20 cellular contexts compared by ENCODE assay signal in the genomic region with DNA sequence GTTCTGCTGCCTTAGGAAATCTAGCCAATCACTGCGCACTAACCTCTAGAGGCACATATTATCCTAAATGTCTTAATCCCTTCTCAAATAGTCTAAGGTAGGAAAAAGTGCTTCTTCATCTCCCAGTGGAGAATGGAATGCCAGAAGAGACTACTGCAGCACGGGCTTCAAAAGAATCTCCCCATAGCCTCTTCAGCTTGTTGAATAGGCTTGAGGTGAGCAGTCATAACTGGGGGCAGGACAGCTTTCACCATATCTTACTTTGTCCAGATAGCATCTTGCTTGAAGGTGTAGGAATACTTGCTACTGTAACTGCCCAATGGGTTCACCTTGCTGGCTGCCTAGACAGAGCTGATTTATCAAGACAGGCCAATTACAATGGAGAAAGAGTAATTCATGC.
A peak's percentile ranks its signal among the peaks of the same experiment; 100 is the strongest.
DNase-seq lines count a peak whose midpoint lies in the region; ATAC-seq and TF ChIP-seq lines count a peak whose summit lies in the region.
"Had no signal": no experiment of that assay in that cellular context is flagged by ENCODE, and none has a peak within 500 bp of the region (broad histone marks: within the 10 kb centered on the region; RNA-seq: fewer than 3 reads in every experiment).

No MANE protein-coding gene starts in this region.

- no TSS peak for BruUV-seq in Caco-2 (replicated peaks; lab: Mats Ljungman, UMichigan)

- peaks cover 43% of the 10 kb centered on the region for H3K4me1 ChIP-seq in Caco-2
- H3K4me1 ChIP-seq: A549 had no signal

- H3K36me3 Mint-ChIP-seq in Caco-2 (ENCODE audit: insufficient read depth, unreplicated experiment) (peaks cover 10% of the 10 kb centered on the region), WTC11 (no peaks in the 10 kb centered on the region), mesothelial cell of epicardium (peaks cover 3% of the 10 kb centered on the region)
- H3K36me3 Mint-ChIP-seq: CD8-positive, alpha-beta T cell had no signal

- intact Hi-C loops in Caco-2 (cut with micrococcal nuclease; ENCODE audit: unreplicated experiment) = loop anchor here (1.0 to 5.0 kb wide), 4 partner anchors 41 to 231 kb away; no protein-coding TSS in a partner anchor

- TF ChIP-seq CTCF in Caco-2 (IDR thresholded peaks at IDR 0.05; ENCODE audit: insufficient read depth in 1 of 2, low read depth in 1 of 2, low read length in 1 of 2, severe bottlenecking in 1 of 2, unreplicated experiment in 1 of 2) (no peak), WTC11 (IDR thresholded peaks at IDR 0.05) (no peak), mesothelial cell of epicardium (IDR thresholded peaks at IDR 0.05; ENCODE audit: unreplicated experiment) (no peak)

- peak overlapping the region; percentile 73 for H3K27ac Mint-ChIP-seq in Caco-2 (ENCODE audit: unreplicated experiment)
- no peak overlapping the region for H3K27ac Mint-ChIP-seq in WTC11
- peak overlapping the region; percentile 21 for H3K27ac Mint-ChIP-seq in mesothelial cell of epicardium
- H3K27ac Mint-ChIP-seq: B cell; CD4-positive, alpha-beta T cell; CD8-positive, alpha-beta T cell had no signal

- DNase-seq in Caco-2 (peak; percentile 70 to 80), WTC11 (ENCODE audit: low spot score) (no peak), mesothelial cell of epicardium (ENCODE audit: low spot score in 2 of 2, unreplicated experiment in 2 of 2) (no peak), epidermal melanocyte (ENCODE audit: insufficient read length, low spot score) (no peak)
- DNase-seq in stimulated activated CD4-positive, alpha-beta T cell treated with anti-CD3 and anti-CD28 coated beads, Interleukin-15, amount 100 ng/mL, for 24 hours = no peak
- DNase-seq: AML-193; CD4-positive, alpha-beta T cell; CD8-positive, alpha-beta T cell; DMS 273 treated with DMSO at 0.1 percent for 48 hours; DMS153; DMS53; DMS79; DND-41; EL; GDM1 had no signal

- peaks cover 29% of the 10 kb centered on the region for H3K4me1 Mint-ChIP-seq in Caco-2 (ENCODE audit: low read depth, unreplicated experiment)
- peaks cover 8% of the 10 kb centered on the region for H3K4me1 Mint-ChIP-seq in WTC11
- H3K4me1 Mint-ChIP-seq in mesothelial cell of epicardium = peaks cover 39% of the 10 kb centered on the region
- H3K4me1 Mint-ChIP-seq: B cell had no signal

- H3K27me3 Mint-ChIP-seq in Caco-2 (ENCODE audit: insufficient read depth, unreplicated experiment) (no peaks in the 10 kb centered on the region), WTC11 (ENCODE audit: low read depth) (no peaks in the 10 kb centered on the region), mesothelial cell of epicardium (ENCODE audit: low read depth) (no peaks in the 10 kb centered on the region)
- H3K27me3 Mint-ChIP-seq: B cell; CD4-positive, alpha-beta T cell had no signal

- peaks cover 10% of the 10 kb centered on the region for H3K9me3 Mint-ChIP-seq in Caco-2 (ENCODE audit: unreplicated experiment)
- no peaks in the 10 kb centered on the region for H3K9me3 Mint-ChIP-seq in WTC11
- H3K9me3 Mint-ChIP-seq in mesothelial cell of epicardium = peaks cover 6% of the 10 kb centered on the region

- no peaks in the 10 kb centered on the region for H3K36me3 ChIP-seq in Caco-2 (ENCODE audit: control insufficient read depth, insufficient read depth, low read length)

- POLR2A ChIA-PET in Caco-2 (lab: Charles Lee) (interaction anchor here (0.8 kb wide), 1 partner anchor 370 kb away, joined by 3 read pairs; the partner anchor contains the start of gene DKK1), WTC11 (lab: Charles Lee) (no interaction called here)

- H3K4me3 Mint-ChIP-seq in Caco-2 (ENCODE audit: unreplicated experiment) (peak overlapping the region; percentile 56), WTC11 (no peak overlapping the region), mesothelial cell of epicardium (no peak overlapping the region)
- H3K4me3 Mint-ChIP-seq: B cell; CD4-positive, alpha-beta T cell; CD8-positive, alpha-beta T cell had no signal

- peaks cover 4% of the 10 kb centered on the region; the same call in 1 of the 2 replicates for H3K9me3 ChIP-seq in Caco-2
- H3K9me3 ChIP-seq: A549 had no signal

- no peaks in the 10 kb centered on the region for H3K27me3 ChIP-seq in Caco-2 (replicated peaks; ENCODE audit: control insufficient read depth, insufficient read depth, low read length)
- H3K27me3 ChIP-seq: BLaER1 treated with 17β-estradiol and CSF1 and Interleukin-3, amounts not matched to agents 10 nM and 100 nM had no signal

- ATAC-seq in WTC11 (0 out of 2 replicates have a peak, but pooled peaks have one; percentile 16), HG02610 (IDR thresholded peaks at IDR 0.05; ENCODE audit: unreplicated experiment) (no peak)
- ATAC-seq: A549; CD8-positive, alpha-beta T cell; GM12878 had no signal

- no peak overlapping the region for H3K4me3 ChIP-seq in Caco-2 (ENCODE audit: low read depth, low read length)
- H3K4me3 ChIP-seq: A549; BLaER1 treated with 17β-estradiol and CSF1 and Interleukin-3, amounts not matched to agents 10 nM and 100 nM; GM12878 had no signal

- CTCF ChIA-PET in Caco-2 (lab: Charles Lee) (interaction anchor here (1.5 kb wide), 1 partner anchor 46 kb away, joined by 5 read pairs; no protein-coding TSS in a partner anchor), WTC11 (lab: Charles Lee) (no interaction called here)

TF ChIP-seq in WTC11, 78 proteins besides CTCF, POLR2A, EP300 and RAD21 (continues in another document):
- TF ChIP-seq, protein P1, sequence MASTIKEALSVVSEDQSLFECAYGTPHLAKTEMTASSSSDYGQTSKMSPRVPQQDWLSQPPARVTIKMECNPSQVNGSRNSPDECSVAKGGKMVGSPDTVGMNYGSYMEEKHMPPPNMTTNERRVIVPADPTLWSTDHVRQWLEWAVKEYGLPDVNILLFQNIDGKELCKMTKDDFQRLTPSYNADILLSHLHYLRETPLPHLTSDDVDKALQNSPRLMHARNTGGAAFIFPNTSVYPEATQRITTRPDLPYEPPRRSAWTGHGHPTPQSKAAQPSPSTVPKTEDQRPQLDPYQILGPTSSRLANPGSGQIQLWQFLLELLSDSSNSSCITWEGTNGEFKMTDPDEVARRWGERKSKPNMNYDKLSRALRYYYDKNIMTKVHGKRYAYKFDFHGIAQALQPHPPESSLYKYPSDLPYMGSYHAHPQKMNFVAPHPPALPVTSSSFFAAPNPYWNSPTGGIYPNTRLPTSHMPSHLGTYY (CRISPR knock-in tag; IDR thresholded peaks at IDR 0.05) = no peak
- TF ChIP-seq USF1 (CRISPR knock-in tag; IDR thresholded peaks at IDR 0.05) (no peak), E2F5 (CRISPR knock-in tag; IDR thresholded peaks at IDR 0.05) (no peak), RORB (CRISPR knock-in tag; IDR thresholded peaks at IDR 0.05) (no peak), ETV6 (CRISPR knock-in tag; IDR thresholded peaks at IDR 0.05) (no peak), ESRRA (CRISPR knock-in tag; IDR thresholded peaks at IDR 0.05; ENCODE audit: borderline replicate concordance) (no peak), E2F4 (CRISPR knock-in tag; IDR thresholded peaks at IDR 0.05; ENCODE audit: borderline replicate concordance, low read depth) (no peak), ZNF671 (CRISPR knock-in tag; IDR thresholded peaks at IDR 0.05) (no peak), FOXP4 (CRISPR knock-in tag; IDR thresholded peaks at IDR 0.05) (no peak), MLX (CRISPR knock-in tag; IDR thresholded peaks at IDR 0.05) (no peak), OVOL2 (CRISPR knock-in tag; IDR thresholded peaks at IDR 0.05; ENCODE audit: borderline replicate concordance) (no peak), TEAD4 (CRISPR knock-in tag; IDR thresholded peaks at IDR 0.05) (no peak)

Comparison
In these comparisons a context has a peak if more than half of its experiments do, and no peak if none do; other contexts are left out.
1. DNase-seq: peak in Caco-2 (2 of 2); none in WTC11 (single experiment), mesothelial cell of epicardium (0 of 2), stimulated activated CD4-positive, alpha-beta T cell treated with anti-CD3 and anti-CD28 coated beads, Interleukin-15, amount 100 ng/mL, for 24 hours (single experiment) and epidermal melanocyte (single experiment).